ENCODE assay signal across 9 cellular contexts in genomic region chr15:74399511-74400312, GRCh38. TPM values are rescaled to one million over a fixed set of nuclear protein-coding genes. Genes with fewer than 3 reads are reported as not detected.
DNase-seq lines count a peak whose midpoint lies in the region; ATAC-seq, FAIRE-seq and TF ChIP-seq lines count a peak whose summit lies in the region.
"Had no signal": no experiment of that assay in that cellular context is flagged by ENCODE, and none has a peak within 500 bp of the region (broad histone marks: within the 10 kb centered on the region; RNA-seq: fewer than 3 reads in every experiment).

No MANE protein-coding gene starts in this region.

- no peaks in the 10 kb centered on the region for H3K27me3 ChIP-seq in small intestine (ENCODE audit: control insufficient read depth in 2 of 2, insufficient read depth in 2 of 2, low read length in 2 of 2)

- no peaks in the 10 kb centered on the region for H3K4me1 ChIP-seq in small intestine (ENCODE audit: control insufficient read depth in 2 of 2, insufficient read depth in 1 of 2, low read depth in 1 of 2, low read length in 1 of 2)

- DNase-seq in GF-D8 (lab: John Stamatoyannopoulos, UW) (peak; percentile 27), MV-4-11 (lab: John Stamatoyannopoulos, UW) (peak; percentile 39), small intestine (peak; percentile 47), coronary artery (ENCODE audit: low spot score) (no peak), NCI-H748 treated with DMSO at 0.1 percent for 48 hours (lab: John Stamatoyannopoulos, UW) (no peak)
- peak; percentile 43 for DNase-seq in activated naive CD4-positive, alpha-beta T cell treated with anti-CD3 and anti-CD28 coated beads, Interleukin-2, amount 50 U/mL, for 16 hours

- H3K4me3 ChIP-seq in small intestine (ENCODE audit: low read depth in 1 of 2, low read length in 2 of 2) (no peak overlapping the region), coronary artery (no peak overlapping the region)

- H3K9me3 ChIP-seq in small intestine (ENCODE audit: control insufficient read depth, low read depth), result no peaks in the 10 kb centered on the region

- TF ChIP-seq CTCF in coronary artery (IDR thresholded peaks at IDR 0.05), result no peak

- ATAC-seq in HG02571 (IDR thresholded peaks at IDR 0.05; ENCODE audit: unreplicated experiment), result no peak
- ATAC-seq in GM21447 (IDR thresholded peaks at IDR 0.05; ENCODE audit: unreplicated experiment), result no peak

- 26 to 36% (median 31%) methylated on average over 5 of the region's 5 CpGs for WGBS in small intestine, 3 donors

- H3K27ac ChIP-seq in small intestine (ENCODE audit: low read depth in 1 of 2, low read length in 1 of 2), result peak overlapping the region in 1 of 2 donors; percentile 3
- H3K27ac ChIP-seq in coronary artery, result no peak overlapping the region

- H3K36me3 ChIP-seq in small intestine (ENCODE audit: control insufficient read depth in 2 of 2, insufficient read depth in 2 of 2, low read length in 2 of 2), result no peaks in the 10 kb centered on the region

- FAIRE-seq in small intestine (lab: Jason Lieb, UNC), result no peak
- FAIRE-seq: TTC549 had no signal

RNA-seq across cellular contexts. Expression of gene CYP11A1, which starts 32.3 kb away (rescaled TPM):
- polyA plus RNA-seq in small intestine, result 1 to 10 TPM in 1 of 3 donors, under 1 TPM in 2; 0.54 to 2.7 (median 0.54) TPM

RNA-seq across cellular contexts. Expression of gene SEMA7A, which starts 34.0 kb away (rescaled TPM):
- polyA plus RNA-seq in small intestine, result 1 to 10 TPM in 1 of 3 donors, under 1 TPM in 2; 0.45 to 4.3 (median 0.81) TPM

Comparison
In these comparisons a context has a peak if more than half of its experiments do, and no peak if none do; other contexts are left out.
1. DNase-seq: peak in GF-D8 (single experiment), MV-4-11 (single experiment), activated naive CD4-positive, alpha-beta T cell treated with anti-CD3 and anti-CD28 coated beads, Interleukin-2, amount 50 U/mL, for 16 hours (single experiment) and small intestine (single experiment); none in coronary artery (single experiment) and NCI-H748 treated with DMSO at 0.1 percent for 48 hours (single experiment).